In the genomic region with DNA sequence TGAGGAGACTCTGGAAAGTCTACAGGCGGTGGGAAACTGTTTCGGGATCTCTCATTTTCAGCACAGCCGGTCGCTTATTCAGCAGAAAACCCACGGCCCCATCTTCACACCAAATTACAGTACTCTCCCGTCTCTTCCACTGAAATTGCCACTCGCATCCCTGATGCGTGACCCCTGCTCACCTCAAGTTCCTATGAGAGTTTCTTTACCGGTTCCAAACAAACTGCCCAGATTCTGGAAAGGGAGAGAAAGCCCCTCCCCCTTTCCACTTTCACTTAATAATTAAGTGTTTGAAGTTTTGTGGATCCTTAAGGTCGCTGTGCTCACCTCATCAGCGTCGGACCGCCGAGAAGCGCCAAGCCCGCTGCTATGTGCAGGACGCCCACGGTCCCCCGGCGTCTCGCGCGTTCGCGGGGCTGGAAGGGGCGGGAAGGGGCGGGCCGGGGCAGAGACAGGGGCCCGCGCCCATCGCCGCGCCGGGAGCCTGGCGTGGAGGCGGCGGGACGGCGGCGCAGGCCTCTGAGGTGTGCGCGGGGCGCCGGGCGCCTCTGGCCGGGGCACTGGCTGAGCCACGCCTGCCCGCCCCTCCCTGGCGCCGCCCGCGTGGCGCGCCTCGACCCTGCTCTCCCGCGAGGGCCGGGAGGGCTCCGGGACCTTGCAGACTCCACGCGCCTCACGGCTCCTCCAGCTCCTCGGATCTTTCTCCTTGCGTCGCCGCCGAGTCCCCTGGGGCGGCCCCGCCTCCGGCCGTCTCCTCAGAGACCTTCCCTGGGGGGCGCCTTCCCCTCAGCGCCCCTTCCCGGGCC, we compare ENCODE assay signal across 8 cellular contexts. TPM values are rescaled to one million over a fixed set of nuclear protein-coding genes. Genes with fewer than 3 reads are reported as not detected.
DNase-seq lines count a peak whose midpoint lies in the region; ATAC-seq, FAIRE-seq and TF ChIP-seq lines count a peak whose summit lies in the region.

A gene (minus strand): TSS at position 521 of the 806 bp plus-strand sequence. CDS start 41,124 bp downstream, outside the sequence.

- peak within 1 kb of the TSS; percentile 30 for H2AFZ ChIP-seq in keratinocyte (ENCODE audit: control insufficient read depth, low read length)

- peak within 1 kb of the TSS; percentile 74 for H3K4me2 ChIP-seq in keratinocyte (ENCODE audit: control insufficient read depth, extremely low read depth, insufficient read depth, low read depth, low read length)

- peak within 1 kb of the TSS; percentile 7 for H3K9ac ChIP-seq in keratinocyte (ENCODE audit: control insufficient read depth, extremely low read depth, insufficient read depth, low read length)

- TF ChIP-seq POLR2A in testis (IDR thresholded peaks at IDR 0.05) = no peak

- peak within 1 kb of the TSS; percentile 12 for H3K4me3 Mint-ChIP-seq in activated T-cell treated with anti-CD3 and anti-CD28 coated beads, Interleukin-2, amount 50 U/mL, for 4 hours

- in situ Hi-C loops in astrocyte of the cerebellum (cut with HindIII; ENCODE audit: low sequenced_read_pairs) = no loop called here

- no peaks in the 10 kb centered on the region for H3K9me3 Mint-ChIP-seq in activated T-cell treated with anti-CD3 and anti-CD28 coated beads, Interleukin-2, amount 50 U/mL, for 4 hours

- no peaks in the 10 kb centered on the region for H3K79me2 ChIP-seq in keratinocyte (ENCODE audit: control insufficient read depth, insufficient read depth, low read length)

- peaks cover 5% of the 10 kb centered on the region for H3K4me1 Mint-ChIP-seq in activated T-cell treated with anti-CD3 and anti-CD28 coated beads, Interleukin-2, amount 50 U/mL, for 4 hours (ENCODE audit: low read depth)

- peaks cover 56% of the 10 kb centered on the region for H3K27me3 Mint-ChIP-seq in activated T-cell treated with anti-CD3 and anti-CD28 coated beads, Interleukin-2, amount 50 U/mL, for 4 hours (ENCODE audit: low read depth)

- FAIRE-seq in keratinocyte (lab: Jason Lieb, UNC) = no peak

- ATAC-seq in activated T-cell treated with anti-CD3 and anti-CD28 coated beads, Interleukin-2, amount 50 U/mL, for 4 hours = peak; percentile 58 to 72

- no peaks in the 10 kb centered on the region for H3K9me3 ChIP-seq in keratinocyte (ENCODE audit: control insufficient read depth, low read depth, low read length)
- no peaks in the 10 kb centered on the region for H3K9me3 ChIP-seq in testis

- no peak for DNase-seq in activated T-cell treated with anti-CD3 and anti-CD28 coated beads, Interleukin-2, amount 50 U/mL, for 4 hours
- DNase-seq in activated T-cell treated with anti-CD3 and anti-CD28 coated beads, Interleukin-2, amount 50 U/mL, for 48 hours = no peak
- DNase-seq in astrocyte of the cerebellum (ENCODE audit: low read depth) = no peak
- no peak for DNase-seq in keratinocyte (ENCODE audit: low read depth, low spot score)
- DNase-seq in testis = peak; percentile 22
- no peak for DNase-seq in RPMI8226
- DNase-seq in middle frontal gyrus (ENCODE audit: extremely low spot score, low spot score) = no peak
- DNase-seq in OCI-M1 (lab: John Stamatoyannopoulos, UW) = no peak

- intact Hi-C loops in testis (cut with DNase I; ENCODE audit: low total_unique reads) = no loop called here

- H3K27ac ChIP-seq in keratinocyte (ENCODE audit: control insufficient read depth, insufficient read depth, low read length) (no peak within 1 kb of the TSS), testis (peak within 1 kb of the TSS in 1 of 2 donors; percentile 24)

- no peaks in the 10 kb centered on the region for H3K36me3 Mint-ChIP-seq in activated T-cell treated with anti-CD3 and anti-CD28 coated beads, Interleukin-2, amount 50 U/mL, for 4 hours (ENCODE audit: insufficient read depth)

- dilution Hi-C loops in keratinocyte (cut with MboI; ENCODE audit: extremely low pct_ligation_motif_present, low sequenced_read_pairs) = no loop called here

- no peaks in the 10 kb centered on the region for H3K4me1 ChIP-seq in keratinocyte (ENCODE audit: control insufficient read depth, extremely low read depth, insufficient read depth, low read length)
- H3K4me1 ChIP-seq in testis = peaks cover 6% of the 10 kb centered on the region

- H3K4me3 ChIP-seq in astrocyte of the cerebellum (ENCODE audit: low read depth, low read length) (peak within 1 kb of the TSS; percentile 42), keratinocyte (ENCODE audit: control insufficient read depth in 2 of 3, extremely low read depth in 1 of 3, insufficient read depth in 2 of 3, low read depth in 1 of 3, low read length in 3 of 3) (peak within 1 kb of the TSS; percentile 38 to 59 (median 53)), testis (peak within 1 kb of the TSS; percentile 58 to 62)

- H4K20me1 ChIP-seq in keratinocyte (ENCODE audit: control insufficient read depth, extremely low read depth, insufficient read depth, low read length) = no peaks in the 10 kb centered on the region

- WGBS in testis, 2 donors = 7 to 11% methylated on average over 19 to 42 of the region's 74 CpGs

- TF ChIP-seq CTCF in astrocyte of the cerebellum (IDR thresholded peaks at IDR 0.05; ENCODE audit: low read depth, low read length, missing control alignments) = no peak
- TF ChIP-seq CTCF in keratinocyte (optimal IDR thresholded peaks at IDR 0.05 in 1 of 3, IDR thresholded peaks at IDR 0.05 in 1 of 3, conservative IDR thresholded peaks at IDR 0.05 in 1 of 3; ENCODE audit: extremely low read depth in 1 of 3, insufficient read depth in 2 of 3, low read length in 3 of 3) = no peak
- no peak for TF ChIP-seq CTCF in testis (IDR thresholded peaks at IDR 0.05)

- peaks cover 25% of the 10 kb centered on the region for H3K27me3 ChIP-seq in keratinocyte (ENCODE audit: control insufficient read depth, extremely low read depth, insufficient read depth, low read length)
- no peaks in the 10 kb centered on the region for H3K27me3 ChIP-seq in testis

- H3K36me3 ChIP-seq in keratinocyte (ENCODE audit: control insufficient read depth in 2 of 2, extremely low read depth in 1 of 2, insufficient read depth in 2 of 2, low read length in 2 of 2) = no peaks in the 10 kb centered on the region
- H3K36me3 ChIP-seq in testis (ENCODE audit: low read depth, missing control alignments) = no peaks in the 10 kb centered on the region

- H3K9me1 ChIP-seq in keratinocyte (ENCODE audit: control insufficient read depth, extremely low read depth, insufficient read depth, low read length) = no peaks in the 10 kb centered on the region

RNA-seq across cellular contexts. Expression of the gene that starts here (rescaled TPM):
- under 1 TPM; 0.10 to 0.38 (median 0.16) TPM for total RNA-seq in activated T-cell treated with anti-CD3 and anti-CD28 coated beads, Interleukin-2, amount 50 U/mL, for 4 hours
- polyA plus RNA-seq in keratinocyte = 0.08 to 0.24 TPM (median 0.17 TPM) in 3 replicates
- polyA plus RNA-seq in keratinocyte (2011; ENCODE audit: low read depth) = 0.06 TPM
- polyA plus RNA-seq in keratinocyte (2011; cell fraction: cytosol; rRNA removed) = 0.05 and 0.07 TPM in 2 replicates
- polyA plus RNA-seq in keratinocyte (2011; cell fraction: nucleus; rRNA removed) = 0.29 and 0.56 TPM in 2 replicates
- 0.11 and 0.18 TPM in 2 replicates for polyA plus RNA-seq in keratinocyte (2012; ENCODE audit: low replicate concordance)
- polyA minus RNA-seq in keratinocyte = 0.07 to 0.58 TPM (median 0.26 TPM) in 3 replicates
- polyA minus RNA-seq in keratinocyte (2011; cell fraction: cytosol; rRNA and poly(A)+ RNA removed) = not detected
- 0.63 and 1.6 TPM in 2 replicates for polyA minus RNA-seq in keratinocyte (2011; cell fraction: nucleus; rRNA and poly(A)+ RNA removed)
- total RNA-seq in testis = 10 to 100 TPM in 1 of 2 donors, 1 to 10 TPM in 1; 5.5 to 12.7 TPM
- polyA plus RNA-seq in testis (ENCODE audit: insufficient read depth, low read depth, low replicate concordance) = 7.3 TPM

Comparison
In these comparisons a context has a peak if more than half of its experiments do, and no peak if none do; other contexts are left out.
1. RNA of the gene that starts here (total RNA-seq): 5.5 to 12.7 TPM in testis; 0.10 to 0.38 TPM in activated T-cell treated with anti-CD3 and anti-CD28 coated beads, Interleukin-2, amount 50 U/mL, for 4 hours; every median in the first group is over 4 times any median in the second.
2. Peak in ATAC-seq in activated T-cell treated with anti-CD3 and anti-CD28 coated beads, Interleukin-2, amount 50 U/mL, for 4 hours; RNA of the gene not detected or under 1 TPM.
3. Peak in every context shown above with its lines, with median percentiles within 50 percentile points of each other: H3K4me3 ChIP-seq.